ENCODE assay signal across 8 cellular contexts in the genomic region with DNA sequence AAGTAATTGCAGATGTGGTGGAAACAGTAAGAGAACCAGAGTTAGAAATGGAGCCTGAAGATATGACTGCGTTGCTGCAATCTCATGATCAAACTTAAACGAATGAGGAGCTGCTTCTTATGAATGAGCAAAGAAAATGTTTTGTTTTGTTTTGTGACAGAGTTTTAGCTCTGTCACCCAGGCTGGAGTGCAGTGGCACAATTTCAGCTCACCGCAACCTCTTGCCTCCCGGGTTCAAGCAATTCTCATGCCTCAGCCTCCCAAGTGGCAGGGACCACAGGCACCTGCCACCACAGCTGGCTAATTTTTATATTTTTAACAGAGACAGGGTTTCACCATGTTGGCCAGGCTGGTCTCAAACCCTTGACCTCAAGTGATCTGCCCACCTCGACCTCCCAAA. TPM values are rescaled to one million over a fixed set of nuclear protein-coding genes. Genes with fewer than 3 reads are reported as not detected.
"Had no signal": no experiment of that assay in that cellular context is flagged by ENCODE, and none has a peak within 500 bp of the region (broad histone marks: within the 10 kb centered on the region; RNA-seq: fewer than 3 reads in every experiment).

No MANE protein-coding gene starts in this region.

- ATAC-seq: HepG2, K562 had no signal

- DNase-seq: IMR-90, KBM-7, KG1 had no signal

- H3K4me3 ChIP-seq: K562 had no signal

- H3K4me2 ChIP-seq: KMS-11 had no signal

- H3K27ac ChIP-seq: HL-60, KMS-11 had no signal

- FAIRE-seq: HepG2, HTR-8/SVneo, K562 had no signal

RNA-seq across cellular contexts. Expression of gene NFASC, which starts 53.3 kb away (rescaled TPM):
- polyA plus RNA-seq: HepG2 had no signal
